ENCODE assay signal across 27 cellular contexts in the genomic region with DNA sequence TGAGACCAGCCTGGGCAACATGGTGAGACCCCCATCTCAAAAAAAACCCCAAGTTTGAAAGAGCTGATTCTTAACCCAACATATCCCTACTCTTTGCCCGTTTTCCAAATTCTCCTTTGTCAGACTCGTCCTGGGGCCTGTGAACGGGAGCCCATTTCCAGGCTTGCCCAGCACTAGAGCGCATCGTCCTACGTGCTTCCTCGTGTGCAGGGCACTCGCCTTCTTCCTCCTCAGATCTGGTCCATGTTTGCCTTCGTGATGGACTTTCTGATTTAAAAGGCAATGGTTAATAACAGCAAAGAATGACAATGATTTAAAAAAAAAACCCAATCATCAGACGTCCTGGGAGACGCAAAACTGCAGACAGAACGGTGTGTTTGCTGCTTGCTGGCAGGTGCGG. TPM values are rescaled to one million over a fixed set of nuclear protein-coding genes. Genes with fewer than 3 reads are reported as not detected.
DNase-seq lines count a peak whose midpoint lies in the region; ATAC-seq, FAIRE-seq and TF ChIP-seq lines count a peak whose summit lies in the region.
"Had no signal": no experiment of that assay in that cellular context is flagged by ENCODE, and none has a peak within 500 bp of the region (broad histone marks: within the 10 kb centered on the region; RNA-seq: fewer than 3 reads in every experiment).

No MANE protein-coding gene starts in this region.

- H2AFZ ChIP-seq in astrocyte (ENCODE audit: low read depth, low read length): no peak overlapping the region

- peaks cover 83% of the 10 kb centered on the region for H3K4me1 ChIP-seq in BLaER1
- peaks cover 13% of the 10 kb centered on the region for H3K4me1 ChIP-seq in CD8-positive, alpha-beta T cell (ENCODE audit: insufficient read depth, low read length)
- H3K4me1 ChIP-seq in astrocyte (ENCODE audit: insufficient read depth, low read length): no peaks in the 10 kb centered on the region
- H3K4me1 ChIP-seq: HAP-1, SJCRH30 had no signal

- no peak for FAIRE-seq in astrocyte (lab: Jason Lieb, UNC)
- FAIRE-seq: D721Med, HTR-8/SVneo, K562 had no signal

- H3K4me1 Mint-ChIP-seq in CD8-positive, alpha-beta T cell (ENCODE audit: low read depth): peaks cover 15% of the 10 kb centered on the region
- H3K4me1 Mint-ChIP-seq in astrocyte (ENCODE audit: low read depth, unreplicated experiment): peaks cover 2% of the 10 kb centered on the region
- peaks cover 41% of the 10 kb centered on the region for H3K4me1 Mint-ChIP-seq in neural crest cell

- no peak overlapping the region for H3K27ac ChIP-seq in BLaER1
- H3K27ac ChIP-seq in CD8-positive, alpha-beta T cell (ENCODE audit: low read depth, low read length): no peak overlapping the region
- H3K27ac ChIP-seq in astrocyte (ENCODE audit: low read depth, low read length): no peak overlapping the region
- H3K27ac ChIP-seq: SJCRH30 had no signal

- H3K36me3 ChIP-seq in BLaER1 (no peaks in the 10 kb centered on the region; the same call in 1 of the 2 replicates), astrocyte (ENCODE audit: insufficient read depth, low read length) (no peaks in the 10 kb centered on the region)
- H3K36me3 ChIP-seq in CD8-positive, alpha-beta T cell (ENCODE audit: insufficient read depth, low read length): no peaks in the 10 kb centered on the region
- H3K36me3 ChIP-seq: HAP-1, SJCRH30 had no signal

- H3K36me3 Mint-ChIP-seq in CD8-positive, alpha-beta T cell: no peaks in the 10 kb centered on the region
- H3K36me3 Mint-ChIP-seq in astrocyte (ENCODE audit: low read depth, unreplicated experiment) (peaks cover under 1% of the 10 kb centered on the region), neural crest cell (ENCODE audit: low read depth) (no peaks in the 10 kb centered on the region)
- H3K36me3 Mint-ChIP-seq: CD14-positive monocyte had no signal

- intact Hi-C loops in CD8-positive, alpha-beta T cell (cut with DNase I, micrococcal nuclease): no loop called here

- no peak for DNase-seq in CD8-positive, alpha-beta T cell
- no peak for DNase-seq in astrocyte (ENCODE audit: low read depth)
- DNase-seq in neural crest cell (ENCODE audit: low read depth, low spot score): no peak
- no peak for DNase-seq in SK-N-DZ (ENCODE audit: low spot score)
- DNase-seq in activated CD4-positive, alpha-beta T cell treated with anti-CD3 and anti-CD28 coated beads for 4 hours: no peak
- DNase-seq in stimulated activated CD4-positive, alpha-beta T cell treated with anti-CD3 and anti-CD28 coated beads, Interleukin-4, amount 100 ng/mL, for 1 hour: no peak
- DNase-seq: DMS53, HFFc6, MV-4-11, NCI-H1105, NCI-H1436 treated with DMSO at 0.1 percent for 48 hours, NCI-H187 treated with DMSO at 0.1 percent for 48 hours, NCI-H2171 treated with DMSO at 0.1 percent for 48 hours, NCI-H446, NCI-H524 treated with DMSO at 0.1 percent for 48 hours, NCI-H774, PC-3, SJCRH30 had no signal

- ATAC-seq in CD8-positive, alpha-beta T cell: no peak
- ATAC-seq: K562, Right ventricle myocardium inferior had no signal

- H3K27me3 Mint-ChIP-seq in CD8-positive, alpha-beta T cell (ENCODE audit: low read depth): peaks cover 5% of the 10 kb centered on the region
- H3K27me3 Mint-ChIP-seq in astrocyte (ENCODE audit: low read depth, unreplicated experiment) (peaks cover 27% of the 10 kb centered on the region), neural crest cell (ENCODE audit: low read depth) (peaks cover 4% of the 10 kb centered on the region)

- no peaks in the 10 kb centered on the region for H3K79me2 ChIP-seq in astrocyte (ENCODE audit: insufficient read depth, low read length)

- H3K9ac ChIP-seq in BLaER1: no peak overlapping the region
- no peak overlapping the region for H3K9ac ChIP-seq in astrocyte (ENCODE audit: low read length)

- H3K9me3 Mint-ChIP-seq in CD8-positive, alpha-beta T cell: no peaks in the 10 kb centered on the region
- H3K9me3 Mint-ChIP-seq in astrocyte (ENCODE audit: unreplicated experiment): no peaks in the 10 kb centered on the region
- no peaks in the 10 kb centered on the region for H3K9me3 Mint-ChIP-seq in neural crest cell
- H3K9me3 Mint-ChIP-seq: CD14-positive monocyte, HFFc6 had no signal

- no peak overlapping the region for H3K4me3 Mint-ChIP-seq in CD8-positive, alpha-beta T cell
- no peak overlapping the region for H3K4me3 Mint-ChIP-seq in astrocyte (ENCODE audit: unreplicated experiment)
- H3K4me3 Mint-ChIP-seq in neural crest cell: peak overlapping the region; percentile 13
- H3K4me3 Mint-ChIP-seq: B cell, CD14-positive monocyte, HFFc6 had no signal

- peak overlapping the region; percentile 64 for H3K27ac Mint-ChIP-seq in CD8-positive, alpha-beta T cell
- H3K27ac Mint-ChIP-seq in astrocyte (ENCODE audit: unreplicated experiment) (peak overlapping the region; percentile 13), neural crest cell (ENCODE audit: unreplicated experiment) (peak overlapping the region; percentile 54)
- H3K27ac Mint-ChIP-seq: B cell, CD14-positive monocyte, HFFc6 had no signal

- H3K27me3 ChIP-seq in BLaER1 (no peaks in the 10 kb centered on the region), astrocyte (ENCODE audit: insufficient read depth, low read length) (peaks cover 12% of the 10 kb centered on the region)
- H3K27me3 ChIP-seq in CD8-positive, alpha-beta T cell (ENCODE audit: insufficient read depth, low read length): no peaks in the 10 kb centered on the region
- H3K27me3 ChIP-seq: SJCRH30 had no signal

- POLR2A ChIA-PET in CD8-positive, alpha-beta T cell (lab: Charles Lee): no interaction called here

- CTCF ChIA-PET in CD8-positive, alpha-beta T cell (lab: Charles Lee): interaction anchor here (0.6 to 4.7 kb wide), 2 partner anchors 10 to 332 kb away, joined by 3 to 21 read pairs; partner anchors contain the start of gene MELTF

- no peak overlapping the region for H3K4me3 ChIP-seq in BLaER1
- no peak overlapping the region for H3K4me3 ChIP-seq in CD8-positive, alpha-beta T cell (ENCODE audit: low read depth, low read length)
- H3K4me3 ChIP-seq in astrocyte (ENCODE audit: insufficient read depth, low read depth, low read length): no peak overlapping the region
- H3K4me3 ChIP-seq: HAP-1, K562, SJCRH30 had no signal

- no peak for TF ChIP-seq CTCF in CD8-positive, alpha-beta T cell (IDR thresholded peaks at IDR 0.05)
- TF ChIP-seq CTCF in astrocyte (IDR thresholded peaks at IDR 0.05; ENCODE audit: insufficient read depth, low read depth, low read length) (no peak), neural crest cell (conservative IDR thresholded peaks at IDR 0.05) (no peak)

- H3K9me3 ChIP-seq in BLaER1 (no peaks in the 10 kb centered on the region), astrocyte (ENCODE audit: insufficient read depth, low read depth, low read length) (no peaks in the 10 kb centered on the region)
- no peaks in the 10 kb centered on the region for H3K9me3 ChIP-seq in CD8-positive, alpha-beta T cell (ENCODE audit: low read length)
- H3K9me3 ChIP-seq: HAP-1, SJCRH30 had no signal

- peaks cover 18% of the 10 kb centered on the region; the same call in 1 of the 2 replicates for H4K20me1 ChIP-seq in BLaER1
- no peaks in the 10 kb centered on the region for H4K20me1 ChIP-seq in astrocyte (ENCODE audit: insufficient read depth, low read length)

- H3K4me2 ChIP-seq in BLaER1 (peak overlapping the region; percentile 10; the same call in 1 of the 2 replicates), astrocyte (ENCODE audit: low read length) (no peak overlapping the region)

RNA-seq across cellular contexts. Expression of gene MELTF, which starts 10.1 kb away (rescaled TPM):
- under 1 TPM; 0.69 to 0.87 TPM for total RNA-seq in CD8-positive, alpha-beta T cell
- 24.0 and 31.7 TPM in 2 replicates for total RNA-seq in astrocyte
- 3.9 and 4.1 TPM in 2 replicates for total RNA-seq in neural crest cell
- polyA plus RNA-seq in SK-N-DZ (2014; cell fraction: cytosol; rRNA removed): 5.7 and 8.8 TPM in 2 replicates
- 27.5 and 31.1 TPM in 2 replicates for polyA plus RNA-seq in SK-N-DZ (2014; cell fraction: nucleus; rRNA removed)

RNA-seq across cellular contexts. Expression of gene PIGZ, which starts 50.9 kb away (rescaled TPM):
- not detected for total RNA-seq in CD8-positive, alpha-beta T cell
- total RNA-seq in astrocyte (0.48 and 0.54 TPM in 2 replicates), neural crest cell (1.9 TPM in 2 replicates)
- polyA plus RNA-seq in SK-N-DZ (2014; cell fraction: cytosol; rRNA removed): 3.8 and 8.7 TPM in 2 replicates
- 2.0 and 3.9 TPM in 2 replicates for polyA plus RNA-seq in SK-N-DZ (2014; cell fraction: nucleus; rRNA removed)
- total RNA-seq: G401 had no signal

Comparison
In these comparisons a context has a peak if more than half of its experiments do, and no peak if none do; other contexts are left out.
1. H3K27ac Mint-ChIP-seq: peak in every context shown above with its lines; median percentile 64 in CD8-positive, alpha-beta T cell; 54 in neural crest cell; 13 in astrocyte.